Comparison of ENCODE assay signal across 19 cellular contexts in the genomic region with DNA sequence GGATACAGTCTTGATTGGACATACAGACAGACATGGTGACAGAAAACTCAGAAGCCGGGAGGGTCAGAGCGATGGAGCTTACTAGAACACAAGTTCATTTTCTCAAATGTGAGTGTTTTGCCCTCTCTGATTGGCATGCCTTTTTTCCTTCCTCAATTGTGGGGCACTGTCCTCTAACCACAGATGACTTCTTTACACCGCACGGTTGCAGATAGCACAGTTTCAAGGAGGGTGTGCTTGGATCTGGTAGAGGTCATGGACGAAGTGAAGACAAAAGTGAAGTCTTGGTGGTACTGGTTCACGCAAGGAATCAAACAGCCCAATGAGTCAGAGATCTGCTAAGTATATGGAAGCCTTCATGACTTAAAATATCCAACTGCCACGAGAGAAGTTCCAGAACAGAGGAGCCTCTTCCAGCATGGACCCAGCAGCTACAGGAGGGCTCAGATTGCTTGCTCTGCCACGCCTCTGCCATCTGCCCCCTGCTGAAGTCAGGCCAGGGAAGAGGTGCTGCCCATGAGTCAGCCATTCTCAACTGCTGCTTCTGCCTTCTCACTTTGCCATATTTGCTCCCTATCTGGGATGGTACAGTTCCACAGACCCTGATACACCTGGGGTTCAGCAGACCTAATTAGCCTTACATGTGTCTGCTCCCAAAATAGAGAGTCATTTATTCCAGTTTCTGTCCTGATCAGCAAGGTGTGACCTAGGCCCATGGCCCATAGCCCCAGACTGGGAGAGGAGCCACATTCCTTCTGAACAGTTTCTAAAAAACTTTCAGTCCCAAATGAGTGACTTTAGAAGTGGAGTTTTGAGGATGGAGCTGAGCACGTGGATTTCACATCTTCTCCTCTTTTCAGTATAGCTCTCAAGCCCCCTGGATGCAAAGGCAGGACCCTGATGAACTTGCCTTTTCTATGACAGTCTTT.
DNase-seq lines count a peak whose midpoint lies in the region; ATAC-seq and TF ChIP-seq lines count a peak whose summit lies in the region.
"Had no signal": no experiment of that assay in that cellular context is flagged by ENCODE, and none has a peak within 500 bp of the region (broad histone marks: within the 10 kb centered on the region; RNA-seq: fewer than 3 reads in every experiment).

No MANE protein-coding gene starts in this region.

- no TSS peak for BruUV-seq in IMR-90 (replicated peaks; lab: Mats Ljungman, UMichigan)

- CTCF ChIA-PET in IMR-90 (lab: Yijun Ruan, JAX), result interaction anchor here (1.2 kb wide), 1 partner anchor 50 kb away, joined by 3 read pairs; no protein-coding TSS in a partner anchor

- intact Hi-C loops in IMR-90 (cut with micrococcal nuclease), result no loop called here

- DNase-seq in A172 (ENCODE audit: low spot score) (peak; percentile 31), IMR-90 (no peak), NOMO-1 (lab: John Stamatoyannopoulos, UW; ENCODE audit: unreplicated experiment in 2 of 2) (peak; percentile 43 to 67), globus pallidus (ENCODE audit: low spot score) (no peak), islet precursor cell (no peak), foreskin keratinocyte (no peak)
- DNase-seq: activated CD4-positive, alpha-beta T cell treated with anti-CD3 and anti-CD28 coated beads for 1 hour; activated effector memory CD4-positive, alpha-beta T cell treated with Interleukin-2 at 50 U/mL for 16 hours; CD8-positive, alpha-beta memory T cell; cerebellar nuclear complex; left cardiac atrium; midbrain; SHP77 treated with DMSO at 0.1 percent for 48 hours; stomach had no signal

- H3K56ac ChIP-seq in IMR-90 (ENCODE audit: extremely low read depth, insufficient read depth, low read length), result no peak overlapping the region

- H2BK5ac ChIP-seq in IMR-90 (ENCODE audit: low read depth, low read length, poor library complexity, severe bottlenecking), result no peak overlapping the region

- peaks cover 5% of the 10 kb centered on the region; the same call in 1 of the 2 replicates for H3K4me1 ChIP-seq in IMR-90 (ENCODE audit: control insufficient read depth, insufficient read depth, low read length)
- peaks cover 47% of the 10 kb centered on the region for H3K4me1 ChIP-seq in muscle layer of colon (ENCODE audit: insufficient read depth, low read length)
- H3K4me1 ChIP-seq in foreskin keratinocyte, result no peaks in the 10 kb centered on the region
- H3K4me1 ChIP-seq: right atrium auricular region, vagina had no signal

- H3K9me1 ChIP-seq in IMR-90 (ENCODE audit: insufficient read depth, low read length), result no peaks in the 10 kb centered on the region; the same call in 1 of the 2 replicates

- TF ChIP-seq CTCF in IMR-90 (conservative IDR thresholded peaks at IDR 0.05; ENCODE audit: low read depth, low read length) (no peak), foreskin keratinocyte (conservative IDR thresholded peaks at IDR 0.05) (no peak)

- H4K5ac ChIP-seq in IMR-90 (ENCODE audit: low read depth, low read length), result no peak overlapping the region

- H3K27me3 ChIP-seq in IMR-90 (ENCODE audit: control insufficient read depth, insufficient read depth, low read length) (no peaks in the 10 kb centered on the region), muscle layer of colon (ENCODE audit: control insufficient read depth in 1 of 2, insufficient read depth in 2 of 2, low read length in 2 of 2) (no peaks in the 10 kb centered on the region), foreskin keratinocyte (peaks cover 13% of the 10 kb centered on the region)
- H3K27me3 ChIP-seq: right atrium auricular region, stomach, vagina had no signal

- no peaks in the 10 kb centered on the region for H4K20me1 ChIP-seq in IMR-90 (ENCODE audit: insufficient read depth, low read length)

- H4K8ac ChIP-seq in IMR-90 (ENCODE audit: low read depth in 2 of 2, low read length in 2 of 2), result no peak overlapping the region

- H3K14ac ChIP-seq in IMR-90 (replicated peaks; ENCODE audit: low read depth, low read length), result no peak overlapping the region

- no peak overlapping the region for H3K23ac ChIP-seq in IMR-90 (ENCODE audit: low read depth, low read length)

- no peak overlapping the region for H3K9ac ChIP-seq in IMR-90 (ENCODE audit: low read depth, low read length)
- no peak overlapping the region for H3K9ac ChIP-seq in muscle layer of colon (ENCODE audit: low read length)

- dilution Hi-C loops in IMR-90 (cut with HindIII; ENCODE audit: low sequenced_read_pairs, unreplicated experiment), result no loop called here

- H3K18ac ChIP-seq in IMR-90 (ENCODE audit: low read depth, low read length), result no peak overlapping the region

- H3K36me3 ChIP-seq in IMR-90 (ENCODE audit: control insufficient read depth, insufficient read depth, low read length) (no peaks in the 10 kb centered on the region), muscle layer of colon (ENCODE audit: insufficient read depth, low read length) (no peaks in the 10 kb centered on the region)
- H3K36me3 ChIP-seq: neutrophil, right atrium auricular region, stomach, vagina had no signal

- no peak for TF ChIP-seq RAD21 in IMR-90 (IDR thresholded peaks at IDR 0.05; ENCODE audit: low read length)

- H3K9me3 ChIP-seq in IMR-90 (ENCODE audit: control insufficient read depth, insufficient read depth, low read length), result no peaks in the 10 kb centered on the region
- H3K9me3 ChIP-seq in muscle layer of colon (ENCODE audit: low read length), result no peaks in the 10 kb centered on the region
- H3K9me3 ChIP-seq: neutrophil, right atrium auricular region, stomach, vagina had no signal

- H3K4me2 ChIP-seq in IMR-90 (ENCODE audit: low read depth, low read length), result no peak overlapping the region

- H3K4me3 ChIP-seq in IMR-90 (ENCODE audit: insufficient read depth, low read depth, low read length) (no peak overlapping the region), muscle layer of colon (ENCODE audit: low read depth in 1 of 2, low read length in 2 of 2) (no peak overlapping the region)
- H3K4me3 ChIP-seq: right atrium auricular region, stomach, vagina had no signal

- no peak for TF ChIP-seq POLR2A in IMR-90 (IDR thresholded peaks at IDR 0.05; ENCODE audit: low read depth, low read length)

- H2AFZ ChIP-seq in IMR-90 (replicated peaks; ENCODE audit: low read length, poor library complexity), result no peak overlapping the region

- H3K27ac ChIP-seq in IMR-90 (ENCODE audit: insufficient read depth, low read length) (no peak overlapping the region), muscle layer of colon (ENCODE audit: low read depth, low read length) (peak overlapping the region; percentile 62), foreskin keratinocyte (no peak overlapping the region)
- H3K27ac ChIP-seq: neutrophil, right atrium auricular region, vagina had no signal

- H2AK5ac ChIP-seq in IMR-90 (ENCODE audit: low read depth, low read length), result no peak overlapping the region

- no peak overlapping the region for H3K4ac ChIP-seq in IMR-90 (ENCODE audit: low read depth, low read length)

- WGBS in IMR-90 (ENCODE audit: extremely low coverage in 2 of 2, insufficient read length in 1 of 2), 2 experiments, result 90% methylated on average over 2 of the region's 9 CpGs; no CpG with 5 or more reads in 1 of the 2 experiments

- POLR2A ChIA-PET in IMR-90 (lab: Charles Lee; ENCODE audit: unreplicated experiment), result no interaction called here

- no peak overlapping the region for H2BK20ac ChIP-seq in IMR-90 (ENCODE audit: low read depth, low read length)

- no peak overlapping the region for H2BK15ac ChIP-seq in IMR-90 (ENCODE audit: low read depth, low read length)

- H4K91ac ChIP-seq in IMR-90 (ENCODE audit: insufficient read depth, low read depth, low read length), result no peak overlapping the region

- no peak overlapping the region for H2BK120ac ChIP-seq in IMR-90 (ENCODE audit: low read depth, low read length)

- in situ Hi-C loops in IMR-90 (cut with MboI; ENCODE audit: low sequenced_read_pairs), result no loop called here

- ATAC-seq in IMR-90 (ENCODE audit: low read depth) (no peak), HG02870 (IDR thresholded peaks at IDR 0.05; ENCODE audit: unreplicated experiment) (no peak), foreskin keratinocyte (no peak)
- ATAC-seq: left cardiac atrium had no signal

- H3K79me1 ChIP-seq in IMR-90 (ENCODE audit: low read depth in 1 of 2, low read length in 2 of 2), result no peaks in the 10 kb centered on the region; a peak in 1 of 4 replicates

- peak overlapping the region; percentile 68 for H2AK9ac ChIP-seq in IMR-90 (replicated peaks; ENCODE audit: low read depth, low read length, poor library complexity)

TF ChIP-seq in IMR-90, 13 proteins besides CTCF, POLR2A, EP300 and RAD21 (continues in another document):
- TF ChIP-seq NFE2L2 (IDR thresholded peaks at IDR 0.05; ENCODE audit: low read depth, low read length), result no peak; the same call in 1 of the 2 replicates
- TF ChIP-seq MXI1 (IDR thresholded peaks at IDR 0.05; ENCODE audit: borderline replicate concordance, low read depth, low read length), result no peak
- TF ChIP-seq RFX5 (IDR thresholded peaks at IDR 0.05; ENCODE audit: low read depth, low read length), result no peak
- no peak for TF ChIP-seq SMC3 (IDR thresholded peaks at IDR 0.05; ENCODE audit: low read depth, low read length)
- TF ChIP-seq, protein P1, sequence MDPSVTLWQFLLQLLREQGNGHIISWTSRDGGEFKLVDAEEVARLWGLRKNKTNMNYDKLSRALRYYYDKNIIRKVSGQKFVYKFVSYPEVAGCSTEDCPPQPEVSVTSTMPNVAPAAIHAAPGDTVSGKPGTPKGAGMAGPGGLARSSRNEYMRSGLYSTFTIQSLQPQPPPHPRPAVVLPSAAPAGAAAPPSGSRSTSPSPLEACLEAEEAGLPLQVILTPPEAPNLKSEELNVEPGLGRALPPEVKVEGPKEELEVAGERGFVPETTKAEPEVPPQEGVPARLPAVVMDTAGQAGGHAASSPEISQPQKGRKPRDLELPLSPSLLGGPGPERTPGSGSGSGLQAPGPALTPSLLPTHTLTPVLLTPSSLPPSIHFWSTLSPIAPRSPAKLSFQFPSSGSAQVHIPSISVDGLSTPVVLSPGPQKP (IDR thresholded peaks at IDR 0.05; ENCODE audit: borderline replicate concordance, low read depth, low read length), result no peak
- TF ChIP-seq, protein P2, sequence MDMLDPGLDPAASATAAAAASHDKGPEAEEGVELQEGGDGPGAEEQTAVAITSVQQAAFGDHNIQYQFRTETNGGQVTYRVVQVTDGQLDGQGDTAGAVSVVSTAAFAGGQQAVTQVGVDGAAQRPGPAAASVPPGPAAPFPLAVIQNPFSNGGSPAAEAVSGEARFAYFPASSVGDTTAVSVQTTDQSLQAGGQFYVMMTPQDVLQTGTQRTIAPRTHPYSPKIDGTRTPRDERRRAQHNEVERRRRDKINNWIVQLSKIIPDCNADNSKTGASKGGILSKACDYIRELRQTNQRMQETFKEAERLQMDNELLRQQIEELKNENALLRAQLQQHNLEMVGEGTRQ (IDR thresholded peaks at IDR 0.05; ENCODE audit: low read depth, low read length), result no peak
- TF ChIP-seq RCOR1 (IDR thresholded peaks at IDR 0.05; ENCODE audit: insufficient replicate concordance, low read length), result no peak
- TF ChIP-seq MAZ (IDR thresholded peaks at IDR 0.05; ENCODE audit: borderline replicate concordance, low read depth, low read length), result no peak
- TF ChIP-seq CHD1 (IDR thresholded peaks at IDR 0.05; ENCODE audit: low read depth, low read length), result no peak
- no peak for TF ChIP-seq FOS (IDR thresholded peaks at IDR 0.05; ENCODE audit: low read depth, low read length)
- TF ChIP-seq MAFK (IDR thresholded peaks at IDR 0.05; ENCODE audit: low read depth, low read length), result no peak
- no peak for TF ChIP-seq BHLHE40 (IDR thresholded peaks at IDR 0.05; ENCODE audit: low read depth, low read length)

Comparison
In these comparisons a context has a peak if more than half of its experiments do, and no peak if none do; other contexts are left out.
1. DNase-seq: peak in A172 (single experiment) and NOMO-1 (2 of 2); none in IMR-90 (single experiment), globus pallidus (single experiment), islet precursor cell (single experiment) and foreskin keratinocyte (0 of 2).